Comparison of ENCODE assay signal across 1 cellular context in genomic region chr12:99810718-99811593, GRCh38.
TF ChIP-seq lines count a peak whose summit lies in the region.

No MANE protein-coding gene starts in this region.

TF ChIP-seq in IMR-90, 13 proteins besides CTCF, POLR2A, EP300 and RAD21 (continued from another document):
- TF ChIP-seq, protein P1, sequence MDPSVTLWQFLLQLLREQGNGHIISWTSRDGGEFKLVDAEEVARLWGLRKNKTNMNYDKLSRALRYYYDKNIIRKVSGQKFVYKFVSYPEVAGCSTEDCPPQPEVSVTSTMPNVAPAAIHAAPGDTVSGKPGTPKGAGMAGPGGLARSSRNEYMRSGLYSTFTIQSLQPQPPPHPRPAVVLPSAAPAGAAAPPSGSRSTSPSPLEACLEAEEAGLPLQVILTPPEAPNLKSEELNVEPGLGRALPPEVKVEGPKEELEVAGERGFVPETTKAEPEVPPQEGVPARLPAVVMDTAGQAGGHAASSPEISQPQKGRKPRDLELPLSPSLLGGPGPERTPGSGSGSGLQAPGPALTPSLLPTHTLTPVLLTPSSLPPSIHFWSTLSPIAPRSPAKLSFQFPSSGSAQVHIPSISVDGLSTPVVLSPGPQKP (IDR thresholded peaks at IDR 0.05; ENCODE audit: borderline replicate concordance, low read depth, low read length): no peak
